ENCODE assay signal across 13 cellular contexts in genomic region chr2:17804358-17804757, GRCh38. TPM values are rescaled to one million over a fixed set of nuclear protein-coding genes. Genes with fewer than 3 reads are reported as not detected.
DNase-seq lines count a peak whose midpoint lies in the region; ATAC-seq, FAIRE-seq and TF ChIP-seq lines count a peak whose summit lies in the region.
"Had no signal": no experiment of that assay in that cellular context is flagged by ENCODE, and none has a peak within 500 bp of the region (broad histone marks: within the 10 kb centered on the region; RNA-seq: fewer than 3 reads in every experiment).

No MANE protein-coding gene starts in this region.

- H3K27me3 Mint-ChIP-seq in osteocyte (ENCODE audit: unreplicated experiment): peaks cover 23% of the 10 kb centered on the region

- no peak overlapping the region for H2AFZ ChIP-seq in GM23248

- H3K27ac ChIP-seq in GM23248 (no peak overlapping the region), kidney (ENCODE audit: low read depth in 2 of 2, low read length in 2 of 2) (no peak overlapping the region), transverse colon (peak overlapping the region in 1 of 4 donors; percentile 0)

- no peak for FAIRE-seq in kidney (lab: Jason Lieb, UNC)
- FAIRE-seq: TTC549 had no signal

- ATAC-seq in GM18909 (IDR thresholded peaks at IDR 0.05; ENCODE audit: poor library complexity, unreplicated experiment) (peak; percentile 69), HG02610 (IDR thresholded peaks at IDR 0.05; ENCODE audit: unreplicated experiment) (peak; percentile 68), HG03571 (IDR thresholded peaks at IDR 0.05; ENCODE audit: unreplicated experiment) (peak; percentile 68), GM19324 (IDR thresholded peaks at IDR 0.05; ENCODE audit: low FRiP score, unreplicated experiment) (no peak)

- H3K79me2 ChIP-seq in GM23248 (ENCODE audit: insufficient read depth): no peaks in the 10 kb centered on the region

- H3K36me3 Mint-ChIP-seq in osteocyte (ENCODE audit: unreplicated experiment): no peaks in the 10 kb centered on the region
- H3K36me3 Mint-ChIP-seq: immature natural killer cell had no signal

- H3K27ac Mint-ChIP-seq in osteocyte (ENCODE audit: unreplicated experiment): no peak overlapping the region
- H3K27ac Mint-ChIP-seq: immature natural killer cell, progenitor cell of endocrine pancreas had no signal

- TF ChIP-seq POLR2A in transverse colon (IDR thresholded peaks at IDR 0.05): no peak

- H3K9me3 ChIP-seq in GM23248 (ENCODE audit: low read depth): no peaks in the 10 kb centered on the region
- H3K9me3 ChIP-seq in kidney (ENCODE audit: control insufficient read depth in 1 of 2, low read length in 2 of 2): no peaks in the 10 kb centered on the region
- no peaks in the 10 kb centered on the region for H3K9me3 ChIP-seq in transverse colon

- no peak for TF ChIP-seq EP300 in transverse colon (IDR thresholded peaks at IDR 0.05; ENCODE audit: low read depth)

- H3F3A ChIP-seq in GM23248 (ENCODE audit: insufficient read depth): no peaks in the 10 kb centered on the region

- H3K9me2 ChIP-seq in GM23248 (ENCODE audit: insufficient read depth): no peaks in the 10 kb centered on the region

- DNase-seq in osteocyte (ENCODE audit: extremely low spot score, unreplicated experiment) (peak; percentile 46), GM23248 (no peak), kidney (no peak), transverse colon (no peak)
- DNase-seq: activated gamma-delta T cell treated with Interleukin-2 at 50 U/mL for 16 hours, immature natural killer cell had no signal

- H3K27me3 ChIP-seq in GM23248 (replicated peaks; ENCODE audit: insufficient read depth): 0 out of 2 replicates have a peak, but pooled peaks cover 3% of the 10 kb centered on the region
- H3K27me3 ChIP-seq in transverse colon: no peaks in the 10 kb centered on the region

- in situ Hi-C loops in GM23248 (cut with MboI) (no loop called here), transverse colon (cut with MboI; ENCODE audit: low pct_ligation_motif_present in 1 of 4, low pct_unique_long_range_greater_than_20kb in 1 of 4, low sequenced_read_pairs in 3 of 4) (no loop called here)

- TF ChIP-seq CTCF in osteocyte (IDR thresholded peaks at IDR 0.05) (no peak), kidney (IDR thresholded peaks at IDR 0.05; ENCODE audit: borderline replicate concordance, extremely low read depth, insufficient read depth) (no peak), transverse colon (IDR thresholded peaks at IDR 0.05) (no peak)

- no peak overlapping the region for H3K4me3 Mint-ChIP-seq in osteocyte (ENCODE audit: unreplicated experiment)
- H3K4me3 Mint-ChIP-seq: immature natural killer cell had no signal

- H3K4me1 ChIP-seq in GM23248 (ENCODE audit: insufficient read depth): no peaks in the 10 kb centered on the region
- H3K4me1 ChIP-seq in kidney (ENCODE audit: control insufficient read depth in 1 of 2, insufficient read depth in 1 of 2, low read depth in 1 of 2, low read length in 2 of 2): no peaks in the 10 kb centered on the region
- H3K4me1 ChIP-seq in transverse colon: peaks cover 0 to 50% (median 13%) of the 10 kb centered on the region in 4 donors

- no peak overlapping the region for H3K9ac ChIP-seq in GM23248
- no peak overlapping the region for H3K9ac ChIP-seq in kidney (ENCODE audit: low read length in 2 of 2)

- H3K4me1 Mint-ChIP-seq in osteocyte (ENCODE audit: unreplicated experiment): no peaks in the 10 kb centered on the region
- H3K4me1 Mint-ChIP-seq: immature natural killer cell had no signal

- 28 to 32% methylated on average over 3 of the region's 3 CpGs for WGBS in GM23248 (ENCODE audit: low coverage in 1 of 2, low lambda C conversion rate in 2 of 2, missing lambda C conversion rate in 2 of 2), 2 experiments
- WGBS in transverse colon (ENCODE audit: low coverage in 1 of 2), 2 donors: 49 to 55% methylated on average over 3 of the region's 3 CpGs

- no peak overlapping the region for H3K4me2 ChIP-seq in GM23248 (ENCODE audit: unreplicated experiment)

- no peak overlapping the region for H3K4me3 ChIP-seq in GM23248
- no peak overlapping the region for H3K4me3 ChIP-seq in kidney (ENCODE audit: low read length in 2 of 2)
- no peak overlapping the region for H3K4me3 ChIP-seq in transverse colon

- intact Hi-C loops in kidney (cut with DNase I): no loop called here
- intact Hi-C loops in transverse colon (cut with DNase I; ENCODE audit: low total_unique reads): no loop called here

- H3K9me3 Mint-ChIP-seq in osteocyte (ENCODE audit: unreplicated experiment): no peaks in the 10 kb centered on the region
- H3K9me3 Mint-ChIP-seq: immature natural killer cell had no signal

- no peaks in the 10 kb centered on the region for H3K36me3 ChIP-seq in GM23248 (ENCODE audit: low read depth)
- no peaks in the 10 kb centered on the region for H3K36me3 ChIP-seq in kidney (ENCODE audit: control insufficient read depth in 1 of 2, insufficient read depth in 2 of 2, low read length in 2 of 2)
- no peaks in the 10 kb centered on the region for H3K36me3 ChIP-seq in transverse colon

- H4K20me1 ChIP-seq in GM23248 (ENCODE audit: insufficient read depth): no peaks in the 10 kb centered on the region

RNA-seq across cellular contexts. Expression of gene MSGN1, which starts 11.9 kb away (rescaled TPM):
- not detected in 2 replicates for total RNA-seq in osteocyte
- not detected in 2 replicates for total RNA-seq in GM23248 (2014; rRNA removed; shearing (Covaris generic))
- not detected in 2 replicates for polyA plus RNA-seq in GM23248 (2016; fragmentation: Nextera tagmentation; extraction: Ambion mirVana)
- total RNA-seq in kidney: not detected
- polyA plus RNA-seq in kidney (ENCODE audit: insufficient read depth, low read depth, low replicate concordance): not detected
- total RNA-seq in transverse colon: 1 to 10 TPM in 1 of 4 donors, not detected in 3; 1.3 TPM
- total RNA-seq: NCI-H460, progenitor cell of endocrine pancreas had no signal
- polyA plus RNA-seq: immature natural killer cell had no signal

RNA-seq across cellular contexts. Expression of gene GEN1, which starts 50.4 kb away (rescaled TPM):
- total RNA-seq in osteocyte (5.5 and 11.0 TPM in 2 replicates), kidney (6.2 TPM), transverse colon (100 to 1,000 TPM in 1 of 4 donors, 10 to 100 TPM in 3; 36.4 to 110 (median 63.7) TPM)
- total RNA-seq in GM23248 (2014; rRNA removed; shearing (Covaris generic)): 8.1 and 10.2 TPM in 2 replicates
- polyA plus RNA-seq in GM23248 (2016; fragmentation: Nextera tagmentation; extraction: Ambion mirVana) (3.9 and 4.5 TPM in 2 replicates), kidney (ENCODE audit: insufficient read depth, low read depth, low replicate concordance) (1.4 TPM)

RNA-seq across cellular contexts. Expression of gene SMC6, which starts 50.7 kb away (rescaled TPM):
- total RNA-seq in osteocyte (21.3 and 22.5 TPM in 2 replicates), kidney (16.3 TPM), transverse colon (10 to 100 TPM; 15.7 to 49.1 (median 36.2) TPM)
- 21.4 and 22.0 TPM in 2 replicates for total RNA-seq in GM23248 (2014; rRNA removed; shearing (Covaris generic))
- polyA plus RNA-seq in GM23248 (2016; fragmentation: Nextera tagmentation; extraction: Ambion mirVana) (18.8 and 20.9 TPM in 2 replicates), kidney (ENCODE audit: insufficient read depth, low read depth, low replicate concordance) (4.8 TPM)
